8 cellular contexts compared by ENCODE assay signal in genomic region chr2:30233142-30233961, GRCh38. TPM values are rescaled to one million over a fixed set of nuclear protein-coding genes. Genes with fewer than 3 reads are reported as not detected.
A peak's percentile ranks its signal among the peaks of the same experiment; 100 is the strongest.
DNase-seq lines count a peak whose midpoint lies in the region; ATAC-seq and TF ChIP-seq lines count a peak whose summit lies in the region.

No MANE protein-coding gene starts in this region.

- peak overlapping the region; percentile 93 to 97 (median 97) for H3K27ac Mint-ChIP-seq in naive B cell

- H3K27ac ChIP-seq in IMR-90 (ENCODE audit: insufficient read depth, low read length) = peak overlapping the region; percentile 84

- peak overlapping the region; percentile 87 for H4K5ac ChIP-seq in IMR-90 (ENCODE audit: low read depth, low read length)

- dilution Hi-C loops in IMR-90 (cut with HindIII; ENCODE audit: low sequenced_read_pairs, unreplicated experiment) = no loop called here

- DNase-seq in AG04449 (ENCODE audit: low read depth, low spot score) = no peak
- DNase-seq in IMR-90 = no peak
- DNase-seq in cardiac fibroblast (ENCODE audit: low read depth in 2 of 2) = peak in 1 of 2 donors; percentile 23
- no peak for DNase-seq in naive B cell
- no peak for DNase-seq in stimulated activated naive CD4-positive, alpha-beta T cell treated with Interleukin-2 at 50 U/mL for 16 hours (lab: John Stamatoyannopoulos, UW)
- no peak for DNase-seq in NCI-H1436 treated with DMSO at 0.1 percent for 48 hours (lab: John Stamatoyannopoulos, UW)
- DNase-seq in NCI-H187 (lab: John Stamatoyannopoulos, UW) = no peak
- DNase-seq in central memory CD4-positive, alpha-beta T cell = no peak

- H2BK20ac ChIP-seq in IMR-90 (ENCODE audit: low read depth, low read length) = no peak overlapping the region

- TF ChIP-seq CTCF in AG04449 (IDR thresholded peaks at IDR 0.05; ENCODE audit: insufficient read depth, low read length, missing control alignments) = no peak
- no peak for TF ChIP-seq CTCF in IMR-90 (conservative IDR thresholded peaks at IDR 0.05; ENCODE audit: low read depth, low read length)
- TF ChIP-seq CTCF in cardiac fibroblast (IDR thresholded peaks at IDR 0.05; ENCODE audit: low read depth, low read length) = no peak

- no peaks in the 10 kb centered on the region for H3K9me3 ChIP-seq in IMR-90 (ENCODE audit: control insufficient read depth, insufficient read depth, low read length)

- CTCF ChIA-PET in AG04449 (lab: Yijun Ruan, JAX) (interaction anchor here (1.0 to 6.4 kb wide), 5 partner anchors 25 to 478 kb away, joined by 3 to 35 read pairs (median 9); no protein-coding TSS in a partner anchor), IMR-90 (lab: Yijun Ruan, JAX) (interaction anchor here (0.6 kb wide), 1 partner anchor 174 kb away, joined by 3 read pairs; no protein-coding TSS in a partner anchor)

- peak overlapping the region; percentile 17 for H2BK120ac ChIP-seq in IMR-90 (ENCODE audit: low read depth, low read length)

- peaks cover 14 to 20% of the 10 kb centered on the region in 2 donors for H3K36me3 Mint-ChIP-seq in naive B cell

- peaks cover 32% of the 10 kb centered on the region for H3K9me1 ChIP-seq in IMR-90 (ENCODE audit: insufficient read depth, low read length)

- H2BK5ac ChIP-seq in IMR-90 (ENCODE audit: low read depth, low read length, poor library complexity, severe bottlenecking) = peak overlapping the region; percentile 79

- peak overlapping the region; percentile 54 for H4K91ac ChIP-seq in IMR-90 (ENCODE audit: insufficient read depth, low read depth, low read length)

- no peak overlapping the region for H2AFZ ChIP-seq in IMR-90 (replicated peaks; ENCODE audit: low read length, poor library complexity)

- in situ Hi-C loops in IMR-90 (cut with MboI; ENCODE audit: low sequenced_read_pairs) = no loop called here

- H3K4me2 ChIP-seq in IMR-90 (ENCODE audit: low read depth, low read length) = peak overlapping the region; percentile 78

- H3K56ac ChIP-seq in IMR-90 (ENCODE audit: extremely low read depth, insufficient read depth, low read length) = peak overlapping the region; percentile 72

- H2AK5ac ChIP-seq in IMR-90 (ENCODE audit: low read depth, low read length) = no peak overlapping the region

- no peak overlapping the region for H2AK9ac ChIP-seq in IMR-90 (replicated peaks; ENCODE audit: low read depth, low read length, poor library complexity)

- peaks cover 55% of the 10 kb centered on the region for H3K36me3 ChIP-seq in IMR-90 (ENCODE audit: control insufficient read depth, insufficient read depth, low read length)

- BruUV-seq in IMR-90 (replicated peaks; lab: Mats Ljungman, UMichigan) = TSS peak; percentile 30

- peak; percentile 30; the same call in 1 of the 2 replicates for TF ChIP-seq POLR2A in IMR-90 (IDR thresholded peaks at IDR 0.05; ENCODE audit: low read depth, low read length)

- H3K4me3 ChIP-seq in AG04449 (ENCODE audit: low read depth, low read length) (peak overlapping the region; percentile 80), IMR-90 (ENCODE audit: insufficient read depth, low read depth, low read length) (peak overlapping the region; percentile 84), cardiac fibroblast (replicated peaks in 1 of 2; ENCODE audit: low read depth in 2 of 2, low read length in 2 of 2) (peak overlapping the region; percentile 68 to 76)

- peak overlapping the region; percentile 17 to 64; a peak in 3 of 4 replicates for H4K8ac ChIP-seq in IMR-90 (ENCODE audit: low read depth in 2 of 2, low read length in 2 of 2)

- H3K79me1 ChIP-seq in IMR-90 (ENCODE audit: low read depth in 1 of 2, low read length in 2 of 2) = peaks cover 4 to 63% of the 10 kb centered on the region in 2 experiments; a peak in 2 of 4 replicates

- peak overlapping the region; percentile 90 for H3K4ac ChIP-seq in IMR-90 (ENCODE audit: low read depth, low read length)

- intact Hi-C loops in IMR-90 (cut with micrococcal nuclease) = loop anchor here (5.0 to 10.0 kb wide), 2 partner anchors 179 to 471 kb away; no protein-coding TSS in a partner anchor

- H3K4me3 Mint-ChIP-seq in naive B cell = peak overlapping the region; percentile 95 to 99 (median 97)

- H3K27me3 Mint-ChIP-seq in naive B cell = no peaks in the 10 kb centered on the region

- H2BK15ac ChIP-seq in IMR-90 (ENCODE audit: low read depth, low read length) = no peak overlapping the region

- H3K4me1 ChIP-seq in IMR-90 (ENCODE audit: control insufficient read depth, insufficient read depth, low read length) = peaks cover 29% of the 10 kb centered on the region

- no peak for TF ChIP-seq RAD21 in IMR-90 (IDR thresholded peaks at IDR 0.05; ENCODE audit: low read length)

- H3K4me1 Mint-ChIP-seq in naive B cell = peaks cover 60 to 68% (median 66%) of the 10 kb centered on the region in 3 donors

- WGBS in IMR-90 (ENCODE audit: extremely low coverage in 2 of 2, insufficient read length in 1 of 2), 2 experiments = 13% methylated on average over 3 of the region's 5 CpGs; no CpG with 5 or more reads in 1 of the 2 experiments

- H3K9me3 Mint-ChIP-seq in naive B cell = no peaks in the 10 kb centered on the region

- H4K20me1 ChIP-seq in IMR-90 (ENCODE audit: insufficient read depth, low read length) = peaks cover 70% of the 10 kb centered on the region

- no peaks in the 10 kb centered on the region for H3K27me3 ChIP-seq in IMR-90 (ENCODE audit: control insufficient read depth, insufficient read depth, low read length)

- POLR2A ChIA-PET in AG04449 (lab: Yijun Ruan, JAX) (interaction anchor here (0.7 to 3.8 kb wide), 20 partner anchors 11 to 478 kb away, joined by 3 to 17 read pairs (median 5); no protein-coding TSS in a partner anchor), IMR-90 (lab: Charles Lee; ENCODE audit: unreplicated experiment) (interaction anchor here (0.6 to 1.5 kb wide), 6 partner anchors 8 to 309 kb away, joined by 3 to 10 read pairs (median 3); partner anchors contain the start of gene LCLAT1)

- no peak for ATAC-seq in IMR-90 (ENCODE audit: low read depth)
- ATAC-seq in naive B cell (ENCODE audit: low read depth in 2 of 2) = no peak

- peak overlapping the region; percentile 87 for H3K14ac ChIP-seq in IMR-90 (replicated peaks; ENCODE audit: low read depth, low read length)

- H3K9ac ChIP-seq in IMR-90 (ENCODE audit: low read depth, low read length) = peak overlapping the region; percentile 100

- H3K23ac ChIP-seq in IMR-90 (ENCODE audit: low read depth, low read length) = peak overlapping the region; percentile 88

- peak overlapping the region; percentile 97 for H3K18ac ChIP-seq in IMR-90 (ENCODE audit: low read depth, low read length)

TF ChIP-seq in IMR-90, 13 proteins besides CTCF, POLR2A, EP300 and RAD21:
- 0 out of 2 replicates have a peak, but pooled peaks have one; percentile 3 for TF ChIP-seq CHD1 (IDR thresholded peaks at IDR 0.05; ENCODE audit: low read depth, low read length)
- no peak for TF ChIP-seq MAZ (IDR thresholded peaks at IDR 0.05; ENCODE audit: borderline replicate concordance, low read depth, low read length)
- no peak for TF ChIP-seq FOS (IDR thresholded peaks at IDR 0.05; ENCODE audit: low read depth, low read length)
- no peak for TF ChIP-seq BHLHE40 (IDR thresholded peaks at IDR 0.05; ENCODE audit: low read depth, low read length)

RNA-seq across cellular contexts. Expression of gene LBH, which starts 2.0 kb away (rescaled TPM):
- 155 and 158 TPM in 2 replicates for total RNA-seq in IMR-90 (2012; rRNA removed)
- polyA plus RNA-seq in IMR-90 (2012; rRNA removed) (163 and 202 TPM in 2 replicates), naive B cell (ENCODE audit: low read depth in 6 of 6) (100 to 1,000 TPM; 191 to 297 (median 221) TPM)
- polyA plus RNA-seq in IMR-90 (2012; cell fraction: cytosol; rRNA removed) = 108 and 247 TPM in 2 replicates
- polyA plus RNA-seq in IMR-90 (2012; cell fraction: nucleus; rRNA removed; ENCODE audit: low replicate concordance) = 92.9 and 150 TPM in 2 replicates
